In genomic region chr18:8235916-8236315, GRCh38 we compare ENCODE assay signal across 31 cellular contexts.
"Had no signal": no experiment of that assay in that cellular context is flagged by ENCODE, and none has a peak within 500 bp of the region (broad histone marks: within the 10 kb centered on the region; RNA-seq: fewer than 3 reads in every experiment).

No MANE protein-coding gene starts in this region.

- H3K4me1 Mint-ChIP-seq: activated B cell treated with CpG ODN at 0.5 μM for 24 hours had no signal

- H3K27ac ChIP-seq: body of pancreas, epithelial cell of prostate, esophagus squamous epithelium, gastroesophageal sphincter, heart right ventricle, hepatocyte, WERI-Rb-1 had no signal

- ATAC-seq: activated CD4-positive, CD25-positive, alpha-beta regulatory T cell treated with anti-CD3 and anti-CD28 coated beads, Interleukin-2, amount 50 U/mL, for 24 hours; activated CD8-positive, alpha-beta T cell treated with anti-CD3 and anti-CD28 coated beads for 36 hours; activated T-cell treated with anti-CD3 and anti-CD28 coated beads, Interleukin-2, amount 50 U/mL, for 4 hours; activated T-helper 17 cell treated with anti-CD3 and anti-CD28 coated beads, Interleukin-2, amount 50 U/mL, for 72 hours; body of pancreas; effector memory CD8-positive, alpha-beta T cell; gastroesophageal sphincter; heart right ventricle had no signal

- H3K4me3 ChIP-seq: body of pancreas, esophagus squamous epithelium, gastroesophageal sphincter, heart right ventricle, hepatocyte had no signal

- DNase-seq: activated B cell treated with CpG ODN at 0.5 μM for 24 hours; activated CD4-positive, alpha-beta T cell treated with anti-CD3 and anti-CD28 coated beads for 48 hours; activated CD4-positive, alpha-beta T cell treated with anti-CD3 and anti-CD28 coated beads, Interleukin-2, amount 50 U/mL, for 1 hour; activated CD4-positive, alpha-beta T cell treated with anti-CD3 and anti-CD28 coated beads, Interleukin-2, amount 50 U/mL, for 48 hours; activated CD8-positive, alpha-beta memory T cell treated with anti-CD3 and anti-CD28 coated beads for 24 hours; activated CD8-positive, alpha-beta T cell treated with anti-CD3 and anti-CD28 coated beads for 36 hours; activated effector memory CD4-positive, alpha-beta T cell treated with Interleukin-2 at 50 U/mL for 16 hours; activated gamma-delta T cell treated with Interleukin-2 at 50 U/mL for 16 hours; activated naive CD4-positive, alpha-beta T cell treated with anti-CD3 and anti-CD28 coated beads, Interleukin-2, amount 50 U/mL, for 16 hours; activated naive CD4-positive, alpha-beta T cell treated with Interleukin-2 at 50 U/mL for 16 hours; activated T-cell treated with anti-CD3 and anti-CD28 coated beads, Interleukin-2, amount 50 U/mL, for 4 hours; amniotic stem cell; aorta; body of pancreas; caudate nucleus; cortex of kidney; dermis blood vessel endothelial cell; effector CD4-positive, alpha-beta T cell; effector memory CD8-positive, alpha-beta T cell; esophagus squamous epithelium; foreskin melanocyte; heart right ventricle; T1000; WERI-Rb-1 had no signal

- H3K36me3 Mint-ChIP-seq: activated naive CD8-positive, alpha-beta T cell had no signal

- H3K27ac Mint-ChIP-seq: activated B cell treated with CpG ODN at 0.5 μM for 24 hours; activated CD8-positive, alpha-beta T cell treated with anti-CD3 and anti-CD28 coated beads for 36 hours; activated naive CD8-positive, alpha-beta T cell; activated T-helper 17 cell treated with anti-CD3 and anti-CD28 coated beads, Interleukin-2, amount 50 U/mL, for 72 hours; effector memory CD8-positive, alpha-beta T cell; T-helper 2 cell treated with Interferon-gamma antibody and Interleukin-4, amounts not matched to agents 5 μg/mL and 100 μg/mL, for 36 hours had no signal

- H3K4me3 Mint-ChIP-seq: activated B cell treated with CpG ODN at 0.5 μM for 24 hours; activated CD8-positive, alpha-beta T cell treated with anti-CD3 and anti-CD28 coated beads for 36 hours; activated naive CD8-positive, alpha-beta T cell; activated T-cell treated with anti-CD3 and anti-CD28 coated beads, Interleukin-2, amount 50 U/mL, for 4 hours; activated T-helper 17 cell treated with anti-CD3 and anti-CD28 coated beads, Interleukin-2, amount 50 U/mL, for 72 hours; effector memory CD8-positive, alpha-beta T cell; T-helper 2 cell treated with Interferon-gamma antibody and Interleukin-4, amounts not matched to agents 5 μg/mL and 100 μg/mL, for 36 hours had no signal

- H3K9me3 Mint-ChIP-seq: activated CD8-positive, alpha-beta T cell treated with anti-CD3 and anti-CD28 coated beads for 36 hours; T-helper 2 cell treated with Interferon-gamma antibody and Interleukin-4, amounts not matched to agents 5 μg/mL and 100 μg/mL, for 36 hours had no signal

- H3K4me1 ChIP-seq: body of pancreas, esophagus squamous epithelium, gastroesophageal sphincter had no signal

- H3K27me3 ChIP-seq: body of pancreas, esophagus squamous epithelium, gastroesophageal sphincter, heart right ventricle, hepatocyte had no signal

- H3K9me3 ChIP-seq: body of pancreas, esophagus squamous epithelium, gastroesophageal sphincter had no signal

- H3K36me3 ChIP-seq: esophagus squamous epithelium, WERI-Rb-1 had no signal

- H3K27me3 Mint-ChIP-seq: activated CD8-positive, alpha-beta T cell treated with anti-CD3 and anti-CD28 coated beads for 36 hours; activated naive CD8-positive, alpha-beta T cell; activated T-helper 17 cell treated with anti-CD3 and anti-CD28 coated beads, Interleukin-2, amount 50 U/mL, for 72 hours; effector memory CD8-positive, alpha-beta T cell had no signal
